ENCODE assay signal across 8 cellular contexts in the genomic region with DNA sequence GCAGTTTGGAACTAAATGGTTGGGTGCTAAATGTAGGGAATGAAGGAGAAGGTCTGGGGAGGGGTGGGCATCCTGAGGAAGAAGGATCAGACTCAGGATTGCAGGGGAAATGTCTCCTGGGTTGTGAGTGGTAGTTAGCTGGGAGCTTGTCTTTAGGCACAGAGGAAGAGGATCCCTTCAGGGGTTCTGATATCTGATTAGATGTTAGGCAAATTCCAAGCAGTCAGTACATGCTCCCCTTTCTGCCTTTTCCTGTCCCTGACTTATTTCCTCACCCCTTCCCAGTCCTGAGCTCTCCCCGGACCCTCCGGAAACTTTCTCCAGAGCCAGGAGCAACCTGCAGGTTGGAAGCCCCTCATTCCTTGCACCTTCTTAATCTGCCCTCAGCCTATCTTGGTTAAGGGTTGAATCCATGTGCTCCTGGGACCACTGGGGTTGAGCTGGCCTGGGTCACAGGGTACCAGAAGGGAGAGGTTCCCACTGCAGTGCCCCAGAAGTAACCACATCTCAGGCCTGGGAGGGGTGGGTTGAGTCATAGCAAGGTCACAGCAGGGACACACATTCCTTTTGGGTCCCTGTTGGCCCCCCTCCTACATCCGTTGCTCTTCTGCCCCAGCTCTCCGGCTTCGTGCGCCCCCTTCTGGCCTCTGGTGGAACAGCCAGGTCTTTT. TPM values are rescaled to one million over a fixed set of nuclear protein-coding genes. Genes with fewer than 3 reads are reported as not detected.
DNase-seq lines count a peak whose midpoint lies in the region; ATAC-seq lines count a peak whose summit lies in the region.

No MANE protein-coding gene starts in this region.

- peak overlapping the region; percentile 86 for H2AK5ac ChIP-seq in mesenchymal stem cell (ENCODE audit: low read length, severe bottlenecking)

- no peak for ATAC-seq in GM21526 (IDR thresholded peaks at IDR 0.05; ENCODE audit: low FRiP score, unreplicated experiment)

- H3K14ac ChIP-seq in mesenchymal stem cell (ENCODE audit: low read length in 2 of 2): no peak overlapping the region

- H3K23ac ChIP-seq in mesenchymal stem cell (ENCODE audit: low read length in 2 of 2): no peak overlapping the region

- H2BK5ac ChIP-seq in mesenchymal stem cell (ENCODE audit: low read depth, low read length, poor library complexity, severe bottlenecking): no peak overlapping the region

- H2BK15ac ChIP-seq in mesenchymal stem cell (ENCODE audit: low read depth, poor library complexity, severe bottlenecking): peak overlapping the region; percentile 55

- 10% methylated on average over 6 of the region's 6 CpGs for WGBS in mesenchymal stem cell

- H3K4me2 ChIP-seq in mesenchymal stem cell (ENCODE audit: low read length, poor library complexity, severe bottlenecking): peak overlapping the region; percentile 100

- peak overlapping the region; percentile 54 to 73 for H3K4ac ChIP-seq in mesenchymal stem cell (ENCODE audit: low read depth in 1 of 2, low read length in 2 of 2)

- peak overlapping the region; percentile 46 for H4K8ac ChIP-seq in mesenchymal stem cell (ENCODE audit: low read length)

- H2BK12ac ChIP-seq in mesenchymal stem cell (ENCODE audit: low read length in 2 of 2): peak overlapping the region in 1 of 2 experiments; percentile 43

- H3K9me3 ChIP-seq in effector memory CD4-positive, alpha-beta T cell (ENCODE audit: control insufficient read depth, low read length): no peaks in the 10 kb centered on the region
- no peaks in the 10 kb centered on the region for H3K9me3 ChIP-seq in mesenchymal stem cell (ENCODE audit: control insufficient read depth, low read length)

- peak; percentile 91 for DNase-seq in CD1c-positive myeloid dendritic cell (ENCODE audit: extremely low spot score)
- DNase-seq in HT-29 (ENCODE audit: low spot score): peak; percentile 95
- DNase-seq in NK-92 (lab: John Stamatoyannopoulos, UW; ENCODE audit: unreplicated experiment): peak; percentile 48
- DNase-seq in activated CD8-positive, alpha-beta memory T cell treated with anti-CD3 and anti-CD28 coated beads for 1 hour (ENCODE audit: extremely low read depth in 1 of 2, low read depth in 1 of 2): peak; percentile 68 to 84
- peak; percentile 73 to 83 (median 81) for DNase-seq in effector memory CD4-positive, alpha-beta T cell
- DNase-seq in mesenchymal stem cell: peak; percentile 95
- DNase-seq in stimulated activated CD4-positive, alpha-beta T cell treated with anti-CD3 and anti-CD28 coated beads, TNF-alpha, amount 100 ng/mL, for 48 hours (ENCODE audit: low read depth in 3 of 3): peak; percentile 85 to 90 (median 89)

- H3K9ac ChIP-seq in mesenchymal stem cell (ENCODE audit: low read length): peak overlapping the region; percentile 94

- peak overlapping the region; percentile 13 for H2BK120ac ChIP-seq in mesenchymal stem cell (ENCODE audit: low read depth, low read length)

- peak overlapping the region; percentile 56 for H4K91ac ChIP-seq in mesenchymal stem cell (ENCODE audit: low read length)

- H3K18ac ChIP-seq in mesenchymal stem cell (ENCODE audit: low read depth in 1 of 2, low read length in 2 of 2): peak overlapping the region; percentile 1 to 72

- H2AFZ ChIP-seq in mesenchymal stem cell (ENCODE audit: low read depth, low read length): peak overlapping the region; percentile 7

- peaks cover 49% of the 10 kb centered on the region for H3K4me1 ChIP-seq in effector memory CD4-positive, alpha-beta T cell (ENCODE audit: control insufficient read depth, insufficient read depth, low read length, poor library complexity, severe bottlenecking)
- H3K4me1 ChIP-seq in mesenchymal stem cell (ENCODE audit: control insufficient read depth, insufficient read depth, low read depth, low read length): peaks cover 29% of the 10 kb centered on the region

- H3K79me1 ChIP-seq in mesenchymal stem cell (replicated peaks; ENCODE audit: low read length, poor library complexity, severe bottlenecking): no peaks in the 10 kb centered on the region

- no peak overlapping the region for H3K27ac ChIP-seq in effector memory CD4-positive, alpha-beta T cell (ENCODE audit: insufficient read depth, low read length, poor library complexity, severe bottlenecking)
- peak overlapping the region; percentile 72 for H3K27ac ChIP-seq in mesenchymal stem cell (ENCODE audit: low read length, poor library complexity, severe bottlenecking)

- no peaks in the 10 kb centered on the region for H3K27me3 ChIP-seq in effector memory CD4-positive, alpha-beta T cell (replicated peaks; ENCODE audit: control insufficient read depth, insufficient read depth, low read length, poor library complexity, severe bottlenecking)
- H3K27me3 ChIP-seq in mesenchymal stem cell (ENCODE audit: control insufficient read depth in 1 of 2, insufficient read depth in 1 of 2, low read length in 2 of 2): peaks cover 0 to 9% of the 10 kb centered on the region in 2 experiments

- H3K4me3 ChIP-seq in effector memory CD4-positive, alpha-beta T cell (ENCODE audit: insufficient read depth, low read depth, low read length, poor library complexity, severe bottlenecking): no peak overlapping the region
- H3K4me3 ChIP-seq in mesenchymal stem cell (ENCODE audit: insufficient read depth in 1 of 2, low read depth in 1 of 2, low read length in 2 of 2): peak overlapping the region in 1 of 2 experiments; percentile 85

- H3K36me3 ChIP-seq in effector memory CD4-positive, alpha-beta T cell (ENCODE audit: control insufficient read depth, insufficient read depth, low read length): no peaks in the 10 kb centered on the region
- H3K36me3 ChIP-seq in mesenchymal stem cell (ENCODE audit: control insufficient read depth in 1 of 2, insufficient read depth in 2 of 2, low read depth in 1 of 2, low read length in 2 of 2): peaks cover 0 to 33% of the 10 kb centered on the region in 2 experiments

RNA-seq across cellular contexts. Expression of gene IGFBP6, which starts 1.6 kb away (rescaled TPM):
- total RNA-seq in HT-29 (2014; rRNA removed; shearing (Covaris generic)): 394 and 417 TPM in 2 replicates
- polyA plus RNA-seq in mesenchymal stem cell (2013, experiment 1 of 2): 54.0 TPM
- 54.6 TPM for polyA plus RNA-seq in mesenchymal stem cell (2013, experiment 2 of 2)

RNA-seq across cellular contexts. Expression of gene SOAT2, which starts 4.2 kb away (rescaled TPM):
- 0.15 and 0.23 TPM in 2 replicates for total RNA-seq in HT-29 (2014; rRNA removed; shearing (Covaris generic))
- polyA plus RNA-seq in mesenchymal stem cell (2013, experiment 1 of 2): 0.03 TPM
- not detected for polyA plus RNA-seq in mesenchymal stem cell (2013, experiment 2 of 2)

RNA-seq across cellular contexts. Expression of gene SPRYD3, which starts 19.9 kb away (rescaled TPM):
- total RNA-seq in HT-29 (2014; rRNA removed; shearing (Covaris generic)): 27.4 and 29.0 TPM in 2 replicates
- polyA plus RNA-seq in mesenchymal stem cell (2013, experiment 1 of 2): 15.3 TPM
- polyA plus RNA-seq in mesenchymal stem cell (2013, experiment 2 of 2): 14.7 TPM

RNA-seq across cellular contexts. Expression of gene TNS2, which starts 49.3 kb away (rescaled TPM):
- 57.7 and 71.9 TPM in 2 replicates for total RNA-seq in HT-29 (2014; rRNA removed; shearing (Covaris generic))
- polyA plus RNA-seq in mesenchymal stem cell (2013, experiment 1 of 2): 95.2 TPM
- 91.2 TPM for polyA plus RNA-seq in mesenchymal stem cell (2013, experiment 2 of 2)
